1 cellular context compared by ENCODE assay signal in the genomic region with DNA sequence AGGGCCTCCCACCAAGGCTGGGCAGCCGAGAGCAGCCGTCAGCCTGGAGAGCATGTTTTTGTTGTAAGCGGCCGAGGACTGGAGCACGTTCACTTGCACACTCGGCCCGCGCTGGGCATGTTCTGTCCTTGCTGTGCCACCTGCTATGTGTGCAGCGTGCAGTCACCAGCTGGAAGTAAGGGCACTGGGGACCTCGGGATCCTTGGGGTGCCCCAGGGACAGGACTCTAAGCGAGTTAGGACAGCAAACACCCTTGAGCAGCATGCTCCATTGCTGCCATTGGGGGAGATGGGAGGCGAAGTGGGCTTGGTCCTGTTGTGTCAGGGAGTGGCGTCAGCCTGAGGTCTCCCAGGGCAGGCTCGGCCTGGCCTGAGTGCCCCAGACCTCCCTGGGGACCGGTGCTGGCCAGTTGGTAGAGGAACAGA.
TF ChIP-seq lines count a peak whose summit lies in the region.

No MANE protein-coding gene starts in this region.

TF ChIP-seq in HepG2, 621 proteins besides CTCF, POLR2A, EP300 and RAD21:
- TF ChIP-seq MXI1 (IDR thresholded peaks at IDR 0.05; ENCODE audit: borderline replicate concordance, low read depth, low read length) (no peak), PHF20 (CRISPR knock-in tag; IDR thresholded peaks at IDR 0.05) (no peak), ZNF768 (CRISPR knock-in tag; IDR thresholded peaks at IDR 0.05) (peak; percentile 11; the same call in 1 of the 2 replicates), SOX13 (IDR thresholded peaks at IDR 0.05) (no peak), SOX13 (CRISPR knock-in tag; conservative IDR thresholded peaks at IDR 0.05 in 1 of 2, IDR thresholded peaks at IDR 0.05 in 1 of 2) (no peak), MIER2 (CRISPR knock-in tag; IDR thresholded peaks at IDR 0.05) (no peak), AGO2 (optimal IDR thresholded peaks at IDR 0.05; ENCODE audit: low read depth, low read length) (peak; percentile 17), HNRNPH1 (optimal IDR thresholded peaks at IDR 0.05; ENCODE audit: low read depth, low read length) (no peak)
TF ChIP-seq in HepG2: peak in this region for 2.
